ENCODE assay signal across 8 cellular contexts in genomic region chrX:137427813-137428212, GRCh38.
DNase-seq lines count a peak whose midpoint lies in the region; ATAC-seq and TF ChIP-seq lines count a peak whose summit lies in the region.

No MANE protein-coding gene starts in this region.

- no peak for ATAC-seq in T-helper 17 cell
- ATAC-seq in foreskin keratinocyte, result peak; percentile 18
- no peak for ATAC-seq in HG03354 (IDR thresholded peaks at IDR 0.05; ENCODE audit: poor library complexity, severe bottlenecking, unreplicated experiment)

- intact Hi-C loops in prostate gland (cut with DNase I), result no loop called here

- H3K36me3 Mint-ChIP-seq in T-helper 17 cell (ENCODE audit: low read depth), result peaks cover 2% of the 10 kb centered on the region

- H3K4me1 ChIP-seq in foreskin keratinocyte, result no peaks in the 10 kb centered on the region
- no peaks in the 10 kb centered on the region for H3K4me1 ChIP-seq in prostate gland (replicated peaks)

- H3K36me3 ChIP-seq in prostate gland, result no peaks in the 10 kb centered on the region

- H3K4me3 ChIP-seq in prostate gland, result peak overlapping the region; percentile 13 to 19

- under 1% methylated on average over 19 of the region's 19 CpGs for WGBS in prostate gland

- DNase-seq in GM03348 (ENCODE audit: low spot score) (peak; percentile 51), T-helper 17 cell (no peak), foreskin keratinocyte (no peak), prostate gland (ENCODE audit: low spot score) (no peak), occipital lobe (lab: John Stamatoyannopoulos, UW) (no peak), NCI-H2107 treated with DMSO at 0.1 percent for 48 hours (lab: John Stamatoyannopoulos, UW; ENCODE audit: unreplicated experiment) (no peak)
- no peak for DNase-seq in effector CD8-positive, alpha-beta T cell (lab: John Stamatoyannopoulos, UW)

- H3K4me3 Mint-ChIP-seq in T-helper 17 cell, result peak overlapping the region; percentile 84

- H3K27me3 Mint-ChIP-seq in T-helper 17 cell, result peaks cover 36% of the 10 kb centered on the region

- peaks cover 3% of the 10 kb centered on the region for H3K4me1 Mint-ChIP-seq in T-helper 17 cell

- no peak for TF ChIP-seq POLR2A in prostate gland (IDR thresholded peaks at IDR 0.05)

- TF ChIP-seq CTCF in foreskin keratinocyte (conservative IDR thresholded peaks at IDR 0.05) (no peak), prostate gland (IDR thresholded peaks at IDR 0.05) (no peak)

- no peaks in the 10 kb centered on the region for H3K9me3 ChIP-seq in T-helper 17 cell (ENCODE audit: control insufficient read depth, low read length, poor library complexity, severe bottlenecking)
- no peaks in the 10 kb centered on the region for H3K9me3 ChIP-seq in prostate gland

- no peak overlapping the region for H3K27ac Mint-ChIP-seq in T-helper 17 cell

- peaks cover 43% of the 10 kb centered on the region for H3K27me3 ChIP-seq in foreskin keratinocyte
- peaks cover 2% of the 10 kb centered on the region for H3K27me3 ChIP-seq in prostate gland (replicated peaks; ENCODE audit: insufficient read depth)

- no peak overlapping the region for H3K27ac ChIP-seq in foreskin keratinocyte
- no peak overlapping the region for H3K27ac ChIP-seq in prostate gland
